Comparison of ENCODE assay signal across 33 cellular contexts in genomic region chr2:36031476-36031875, GRCh38.
"Had no signal": no experiment of that assay in that cellular context is flagged by ENCODE, and none has a peak within 500 bp of the region (broad histone marks: within the 10 kb centered on the region; RNA-seq: fewer than 3 reads in every experiment).

No MANE protein-coding gene starts in this region.

- H2AFZ ChIP-seq: neural progenitor cell, parathyroid adenoma had no signal

- H3K27me3 ChIP-seq: neural progenitor cell, ovary, right atrium auricular region, spleen, suprapubic skin, testis, tibial artery, transverse colon, upper lobe of right lung, uterus had no signal

- H3K4me3 ChIP-seq: neural progenitor cell, ovary, psoas muscle, right atrium auricular region, skin epidermis, smooth muscle cell, spleen, suprapubic skin, testis, tibial artery, transverse colon, upper lobe of right lung, uterus had no signal

- ATAC-seq: naive thymus-derived CD4-positive, alpha-beta T cell; natural killer cell; psoas muscle; sciatic nerve; stimulated activated memory B cell treated with anti-CD40 and anti-IgM and Interleukin-4, amounts not matched to agents 10 μg/mL and 1 μg/mL and 100 μg/mL, for 72 hours; stimulated activated naive CD8-positive, alpha-beta T cell treated with anti-CD3 and anti-CD28 coated beads, Interleukin-15, amount 100 ng/mL, for 72 hours; stimulated activated naive CD8-positive, alpha-beta T cell treated with anti-CD3 and anti-CD28 coated beads, Interleukin-15, Interleukin-2, amounts not matched to agents 100 U/mL and 50 U/mL, for 24 hours; upper lobe of right lung had no signal

- H3K4me2 ChIP-seq: neural progenitor cell, smooth muscle cell had no signal

- H3K27ac ChIP-seq: neural progenitor cell, ovary, parathyroid adenoma, psoas muscle, right atrium auricular region, skin epidermis, spleen, suprapubic skin, testis, tibial artery, transverse colon, upper lobe of right lung, uterus had no signal

- H3K36me3 Mint-ChIP-seq: naive thymus-derived CD4-positive, alpha-beta T cell; natural killer cell; neural progenitor cell; stimulated activated memory B cell treated with anti-CD40 and anti-IgM and Interleukin-4, amounts not matched to agents 10 μg/mL and 1 μg/mL and 100 μg/mL, for 72 hours; type B pancreatic cell had no signal

- DNase-seq: naive thymus-derived CD4-positive, alpha-beta T cell; natural killer cell; occipital lobe; ovary; posterior cingulate gyrus; psoas muscle; retina; spleen; stimulated activated CD4-positive, alpha-beta T cell treated with anti-CD3 and anti-CD28 coated beads, Interleukin-12 subunit alpha, Interleukin-12 subunit beta, amount 100 ng/mL, for 4 hours; stimulated activated CD4-positive, alpha-beta T cell treated with anti-CD3 and anti-CD28 coated beads, Interleukin-1b, Interleukin-23, amount 100 ng/mL, for 48 hours; stimulated activated CD4-positive, alpha-beta T cell treated with anti-CD3 and anti-CD28 coated beads, Interleukin-4, amount 100 ng/mL, for 1 hour; stimulated activated CD4-positive, alpha-beta T cell treated with anti-CD3 and anti-CD28 coated beads, Interleukin-4, amount 100 ng/mL, for 4 hours; stimulated activated CD8-positive, alpha-beta memory T cell treated with anti-CD3 and anti-CD28 coated beads, Interleukin-4, amount 100 ng/mL, for 48 hours; stimulated activated naive CD4-positive, alpha-beta T cell; stimulated activated naive CD8-positive, alpha-beta T cell treated with anti-CD3 and anti-CD28 coated beads, Interleukin-15, amount 100 ng/mL, for 72 hours; stimulated activated naive CD8-positive, alpha-beta T cell treated with anti-CD3 and anti-CD28 coated beads, Interleukin-15, Interleukin-2, amounts not matched to agents 100 U/mL and 50 U/mL, for 24 hours; substantia nigra; testis; tibial artery; transverse colon; upper lobe of right lung; uterus had no signal

- H3K27me3 Mint-ChIP-seq: progenitor cell of endocrine pancreas; stimulated activated memory B cell treated with anti-CD40 and anti-IgM and Interleukin-4, amounts not matched to agents 10 μg/mL and 1 μg/mL and 100 μg/mL, for 72 hours; stimulated activated naive CD8-positive, alpha-beta T cell treated with anti-CD3 and anti-CD28 coated beads, Interleukin-15, amount 100 ng/mL, for 72 hours; type B pancreatic cell had no signal

- H3K79me2 ChIP-seq: parathyroid adenoma had no signal

- H3K9me3 ChIP-seq: ovary, psoas muscle, right atrium auricular region, suprapubic skin, testis, tibial artery, transverse colon, upper lobe of right lung, uterus had no signal

- H3K4me1 ChIP-seq: neural progenitor cell, parathyroid adenoma, psoas muscle, right atrium auricular region, spleen, suprapubic skin, testis, tibial artery, transverse colon, upper lobe of right lung, uterus had no signal

- H3K4me1 Mint-ChIP-seq: naive thymus-derived CD4-positive, alpha-beta T cell; nephron; stimulated activated memory B cell treated with anti-CD40 and anti-IgM and Interleukin-4, amounts not matched to agents 10 μg/mL and 1 μg/mL and 100 μg/mL, for 72 hours had no signal

- H3K27ac Mint-ChIP-seq: naive thymus-derived CD4-positive, alpha-beta T cell; natural killer cell; nephron; neural progenitor cell; progenitor cell of endocrine pancreas; stimulated activated memory B cell treated with anti-CD40 and anti-IgM and Interleukin-4, amounts not matched to agents 10 μg/mL and 1 μg/mL and 100 μg/mL, for 72 hours; stimulated activated naive CD8-positive, alpha-beta T cell treated with anti-CD3 and anti-CD28 coated beads, Interleukin-15, amount 100 ng/mL, for 72 hours; type B pancreatic cell had no signal

- H3K36me3 ChIP-seq: neural progenitor cell, ovary, right atrium auricular region, spleen, suprapubic skin, tibial artery, transverse colon, upper lobe of right lung, uterus had no signal

- H3K4me3 Mint-ChIP-seq: naive thymus-derived CD4-positive, alpha-beta T cell; natural killer cell; nephron; neural progenitor cell; stimulated activated memory B cell treated with anti-CD40 and anti-IgM and Interleukin-4, amounts not matched to agents 10 μg/mL and 1 μg/mL and 100 μg/mL, for 72 hours; stimulated activated naive CD8-positive, alpha-beta T cell treated with anti-CD3 and anti-CD28 coated beads, Interleukin-15, amount 100 ng/mL, for 72 hours; type B pancreatic cell had no signal

- H3K9me3 Mint-ChIP-seq: natural killer cell, nephron had no signal
